8 cellular contexts compared by ENCODE assay signal in genomic region chr3:128875556-128876120, GRCh38. TPM values are rescaled to one million over a fixed set of nuclear protein-coding genes. Genes with fewer than 3 reads are reported as not detected.
A peak's percentile ranks its signal among the peaks of the same experiment; 100 is the strongest.
DNase-seq lines count a peak whose midpoint lies in the region; ATAC-seq and TF ChIP-seq lines count a peak whose summit lies in the region.

No MANE protein-coding gene starts in this region.

- peaks cover 23% of the 10 kb centered on the region for H3K79me2 ChIP-seq in KMS-11 (ENCODE audit: insufficient read depth, low read depth)

- H3K9me3 Mint-ChIP-seq in WTC11 (no peaks in the 10 kb centered on the region), chondrocyte (ENCODE audit: low read depth) (no peaks in the 10 kb centered on the region)
- no peaks in the 10 kb centered on the region for H3K9me3 Mint-ChIP-seq in naive thymus-derived CD8-positive, alpha-beta T cell

- H3K27me3 ChIP-seq in KMS-11 (ENCODE audit: insufficient read depth, low read depth) (no peaks in the 10 kb centered on the region), tibial nerve (no peaks in the 10 kb centered on the region)

- H3K4me1 Mint-ChIP-seq in WTC11: peaks cover 25% of the 10 kb centered on the region
- H3K4me1 Mint-ChIP-seq in chondrocyte (ENCODE audit: low read depth): peaks cover 31% of the 10 kb centered on the region
- H3K4me1 Mint-ChIP-seq in naive thymus-derived CD8-positive, alpha-beta T cell: peaks cover 21 to 51% (median 46%) of the 10 kb centered on the region in 4 donors

- H3K27me3 Mint-ChIP-seq in WTC11 (ENCODE audit: low read depth) (peaks cover 11% of the 10 kb centered on the region), chondrocyte (ENCODE audit: low read depth) (no peaks in the 10 kb centered on the region)
- peaks cover 0 to 5% (median 0%) of the 10 kb centered on the region in 5 donors for H3K27me3 Mint-ChIP-seq in naive thymus-derived CD8-positive, alpha-beta T cell

- H3K36me3 ChIP-seq in KMS-11 (ENCODE audit: insufficient read depth) (no peaks in the 10 kb centered on the region), tibial nerve (no peaks in the 10 kb centered on the region)

- TF ChIP-seq EP300 in tibial nerve (IDR thresholded peaks at IDR 0.05): no peak

- TF ChIP-seq CTCF in KMS-11 (conservative IDR thresholded peaks at IDR 0.05; ENCODE audit: low read depth, low read length) (0 out of 2 replicates have a peak, but pooled peaks have one; percentile 22), WTC11 (IDR thresholded peaks at IDR 0.05) (no peak; the same call in 1 of the 2 replicates), chondrocyte (IDR thresholded peaks at IDR 0.05) (peak; percentile 73), tibial nerve (IDR thresholded peaks at IDR 0.05) (peak in 3 of 5 experiments; percentile 6 to 30 (median 25))

- H3K4me1 ChIP-seq in KMS-11 (ENCODE audit: low read depth, poor library complexity, severe bottlenecking): peaks cover 13% of the 10 kb centered on the region
- H3K4me1 ChIP-seq in tibial nerve: peaks cover 0 to 21% (median 13%) of the 10 kb centered on the region in 4 donors

- ATAC-seq in WTC11: peak; percentile 79
- peak; percentile 66 to 71 for ATAC-seq in naive thymus-derived CD8-positive, alpha-beta T cell
- no peak for ATAC-seq in GM21529 (IDR thresholded peaks at IDR 0.05; ENCODE audit: unreplicated experiment)
- ATAC-seq in HG02588 (IDR thresholded peaks at IDR 0.05; ENCODE audit: unreplicated experiment): no peak

- H3K4me3 ChIP-seq in KMS-11 (IDR thresholded peaks at IDR 0.05; ENCODE audit: insufficient read depth, low read depth, low read length) (no peak overlapping the region), tibial nerve (no peak overlapping the region)

- no peaks in the 10 kb centered on the region for H3K9me3 ChIP-seq in tibial nerve

- 32 to 40% methylated on average over 12 of the region's 12 CpGs for WGBS in tibial nerve, 2 donors

- H3K4me2 ChIP-seq in KMS-11: no peak overlapping the region

- no peak overlapping the region for H3K9ac ChIP-seq in KMS-11

- no peak overlapping the region; the same call in 1 of the 2 replicates for H3K27ac Mint-ChIP-seq in WTC11
- no peak overlapping the region for H3K27ac Mint-ChIP-seq in chondrocyte (ENCODE audit: unreplicated experiment)
- peak overlapping the region; percentile 28 to 91 (median 70) for H3K27ac Mint-ChIP-seq in naive thymus-derived CD8-positive, alpha-beta T cell

- DNase-seq in DMS114 treated with DMSO at 0.1 percent for 48 hours (lab: John Stamatoyannopoulos, UW; ENCODE audit: unreplicated experiment) (peak; percentile 17), WTC11 (ENCODE audit: low spot score) (peak; percentile 71), chondrocyte (ENCODE audit: low spot score) (no peak), tibial nerve (ENCODE audit: low spot score in 2 of 2) (no peak)
- DNase-seq in naive thymus-derived CD8-positive, alpha-beta T cell: peak; percentile 43 to 85 (median 66)

- H3K4me3 Mint-ChIP-seq in WTC11 (no peak overlapping the region), chondrocyte (ENCODE audit: unreplicated experiment) (no peak overlapping the region)
- peak overlapping the region in 7 of 10 donors; percentile 9 to 80 (median 27) for H3K4me3 Mint-ChIP-seq in naive thymus-derived CD8-positive, alpha-beta T cell

- POLR2A ChIA-PET in WTC11 (lab: Charles Lee): no interaction called here
- POLR2A ChIA-PET in naive thymus-derived CD8-positive, alpha-beta T cell (lab: Charles Lee): interaction anchor here (0.9 to 1.7 kb wide), 3 partner anchors 48 to 258 kb away, joined by 3 to 16 read pairs (median 5); no protein-coding TSS in a partner anchor

- no peak for TF ChIP-seq POLR2A in tibial nerve (IDR thresholded peaks at IDR 0.05)

- H3K27ac ChIP-seq in KMS-11 (no peak overlapping the region), tibial nerve (no peak overlapping the region)

- CTCF ChIA-PET in WTC11 (lab: Charles Lee): interaction anchor here (0.5 to 2.2 kb wide), 13 partner anchors 9 to 347 kb away, joined by 3 to 11 read pairs (median 4); no protein-coding TSS in a partner anchor

- no peaks in the 10 kb centered on the region for H3K36me3 Mint-ChIP-seq in WTC11
- no peaks in the 10 kb centered on the region for H3K36me3 Mint-ChIP-seq in chondrocyte (ENCODE audit: low read depth)
- H3K36me3 Mint-ChIP-seq in naive thymus-derived CD8-positive, alpha-beta T cell: no peaks in the 10 kb centered on the region

- no peak overlapping the region for H2AFZ ChIP-seq in KMS-11 (ENCODE audit: low read depth)

- H4K20me1 ChIP-seq in KMS-11 (ENCODE audit: insufficient read depth): no peaks in the 10 kb centered on the region

TF ChIP-seq in WTC11, 78 proteins besides CTCF, POLR2A, EP300 and RAD21 (continues in another document):
- TF ChIP-seq MLX (CRISPR knock-in tag; IDR thresholded peaks at IDR 0.05): no peak
- TF ChIP-seq, protein P1, sequence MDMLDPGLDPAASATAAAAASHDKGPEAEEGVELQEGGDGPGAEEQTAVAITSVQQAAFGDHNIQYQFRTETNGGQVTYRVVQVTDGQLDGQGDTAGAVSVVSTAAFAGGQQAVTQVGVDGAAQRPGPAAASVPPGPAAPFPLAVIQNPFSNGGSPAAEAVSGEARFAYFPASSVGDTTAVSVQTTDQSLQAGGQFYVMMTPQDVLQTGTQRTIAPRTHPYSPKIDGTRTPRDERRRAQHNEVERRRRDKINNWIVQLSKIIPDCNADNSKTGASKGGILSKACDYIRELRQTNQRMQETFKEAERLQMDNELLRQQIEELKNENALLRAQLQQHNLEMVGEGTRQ (CRISPR knock-in tag; IDR thresholded peaks at IDR 0.05): no peak
- TF ChIP-seq CREM (CRISPR knock-in tag; IDR thresholded peaks at IDR 0.05): no peak
- no peak for TF ChIP-seq SOX15 (CRISPR knock-in tag; IDR thresholded peaks at IDR 0.05)
- no peak for TF ChIP-seq TCF7 (CRISPR knock-in tag; IDR thresholded peaks at IDR 0.05; ENCODE audit: low read depth)
- no peak for TF ChIP-seq ATF2 (CRISPR knock-in tag; IDR thresholded peaks at IDR 0.05; ENCODE audit: borderline replicate concordance, low read depth)
- no peak for TF ChIP-seq ZBTB21 (CRISPR knock-in tag; IDR thresholded peaks at IDR 0.05; ENCODE audit: borderline replicate concordance)
- TF ChIP-seq GTF2I (CRISPR knock-in tag; conservative IDR thresholded peaks at IDR 0.05): no peak
- TF ChIP-seq IRF2 (CRISPR knock-in tag; IDR thresholded peaks at IDR 0.05; ENCODE audit: borderline replicate concordance, low read depth): no peak
- no peak for TF ChIP-seq ZNF416 (CRISPR knock-in tag; IDR thresholded peaks at IDR 0.05)
- no peak for TF ChIP-seq ATF1 (CRISPR knock-in tag; IDR thresholded peaks at IDR 0.05)
- no peak for TF ChIP-seq TP53 (CRISPR knock-in tag; IDR thresholded peaks at IDR 0.05)
- no peak for TF ChIP-seq CDX4 (CRISPR knock-in tag; IDR thresholded peaks at IDR 0.05; ENCODE audit: borderline replicate concordance)
- TF ChIP-seq, protein P2, sequence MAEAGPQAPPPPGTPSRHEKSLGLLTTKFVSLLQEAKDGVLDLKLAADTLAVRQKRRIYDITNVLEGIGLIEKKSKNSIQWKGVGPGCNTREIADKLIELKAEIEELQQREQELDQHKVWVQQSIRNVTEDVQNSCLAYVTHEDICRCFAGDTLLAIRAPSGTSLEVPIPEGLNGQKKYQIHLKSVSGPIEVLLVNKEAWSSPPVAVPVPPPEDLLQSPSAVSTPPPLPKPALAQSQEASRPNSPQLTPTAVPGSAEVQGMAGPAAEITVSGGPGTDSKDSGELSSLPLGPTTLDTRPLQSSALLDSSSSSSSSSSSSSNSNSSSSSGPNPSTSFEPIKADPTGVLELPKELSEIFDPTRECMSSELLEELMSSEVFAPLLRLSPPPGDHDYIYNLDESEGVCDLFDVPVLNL (CRISPR knock-in tag; IDR thresholded peaks at IDR 0.05; ENCODE audit: borderline replicate concordance, low read depth): no peak
- TF ChIP-seq MXD4 (CRISPR knock-in tag; IDR thresholded peaks at IDR 0.05; ENCODE audit: borderline replicate concordance): no peak
- TF ChIP-seq PRRX2 (CRISPR knock-in tag; IDR thresholded peaks at IDR 0.05): no peak

RNA-seq across cellular contexts. Expression of gene ACAD9, which starts 3.8 kb away (rescaled TPM):
- 31.2 to 35.2 TPM (median 31.8 TPM) in 3 replicates for total RNA-seq in WTC11 (2021)
- total RNA-seq in chondrocyte: 33.3 to 45.7 TPM (median 33.9 TPM) in 3 replicates
- 10 to 100 TPM; 57.0 to 61.3 TPM for total RNA-seq in naive thymus-derived CD8-positive, alpha-beta T cell
- 10 to 100 TPM; 14.0 to 20.4 (median 16.5) TPM for polyA plus RNA-seq in naive thymus-derived CD8-positive, alpha-beta T cell
- total RNA-seq in tibial nerve: 10 to 100 TPM; 49.6 to 81.9 (median 63.7) TPM

Comparison
In these comparisons a context has a peak if more than half of its experiments do, and no peak if none do; other contexts are left out.
1. DNase-seq: peak in DMS114 treated with DMSO at 0.1 percent for 48 hours (single experiment), WTC11 (single experiment) and naive thymus-derived CD8-positive, alpha-beta T cell (10 of 10); none in chondrocyte (single experiment) and tibial nerve (0 of 2).
2. ATAC-seq: peak in WTC11 (single experiment) and naive thymus-derived CD8-positive, alpha-beta T cell (2 of 2); none in GM21529 (single experiment) and HG02588 (single experiment).
3. H3K27ac Mint-ChIP-seq: peak in naive thymus-derived CD8-positive, alpha-beta T cell (10 of 10); none in WTC11 (single experiment) and chondrocyte (single experiment).
4. H3K4me3 Mint-ChIP-seq: peak in naive thymus-derived CD8-positive, alpha-beta T cell (7 of 10); none in WTC11 (single experiment) and chondrocyte (single experiment).